In the genomic region with DNA sequence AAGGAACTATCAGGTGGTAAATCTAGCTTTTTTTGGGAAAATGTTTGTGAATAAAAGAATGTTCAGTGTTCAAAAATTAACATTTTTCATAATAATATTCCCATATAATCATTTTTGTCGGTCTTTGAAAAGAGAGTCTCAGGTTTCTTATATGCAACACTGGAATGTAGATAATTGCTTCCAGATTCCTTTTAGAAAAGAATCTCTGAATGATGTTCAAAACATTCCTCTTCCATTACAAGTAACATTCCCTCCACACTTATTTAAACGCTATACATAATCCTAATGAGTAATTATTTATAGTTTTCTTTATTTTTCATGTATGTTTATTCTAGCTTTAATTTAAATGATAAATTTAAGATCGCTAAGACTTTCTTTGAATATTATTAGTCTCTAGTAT, we compare ENCODE assay signal across 1 cellular context.
TF ChIP-seq lines count a peak whose summit lies in the region.

No MANE protein-coding gene starts in this region.

TF ChIP-seq in IMR-90, 13 proteins besides CTCF, POLR2A, EP300 and RAD21 (continued from another document):
- no peak for TF ChIP-seq BHLHE40 (IDR thresholded peaks at IDR 0.05; ENCODE audit: low read depth, low read length)
- TF ChIP-seq, protein P1, sequence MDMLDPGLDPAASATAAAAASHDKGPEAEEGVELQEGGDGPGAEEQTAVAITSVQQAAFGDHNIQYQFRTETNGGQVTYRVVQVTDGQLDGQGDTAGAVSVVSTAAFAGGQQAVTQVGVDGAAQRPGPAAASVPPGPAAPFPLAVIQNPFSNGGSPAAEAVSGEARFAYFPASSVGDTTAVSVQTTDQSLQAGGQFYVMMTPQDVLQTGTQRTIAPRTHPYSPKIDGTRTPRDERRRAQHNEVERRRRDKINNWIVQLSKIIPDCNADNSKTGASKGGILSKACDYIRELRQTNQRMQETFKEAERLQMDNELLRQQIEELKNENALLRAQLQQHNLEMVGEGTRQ (IDR thresholded peaks at IDR 0.05; ENCODE audit: low read depth, low read length): no peak
- TF ChIP-seq, protein P2, sequence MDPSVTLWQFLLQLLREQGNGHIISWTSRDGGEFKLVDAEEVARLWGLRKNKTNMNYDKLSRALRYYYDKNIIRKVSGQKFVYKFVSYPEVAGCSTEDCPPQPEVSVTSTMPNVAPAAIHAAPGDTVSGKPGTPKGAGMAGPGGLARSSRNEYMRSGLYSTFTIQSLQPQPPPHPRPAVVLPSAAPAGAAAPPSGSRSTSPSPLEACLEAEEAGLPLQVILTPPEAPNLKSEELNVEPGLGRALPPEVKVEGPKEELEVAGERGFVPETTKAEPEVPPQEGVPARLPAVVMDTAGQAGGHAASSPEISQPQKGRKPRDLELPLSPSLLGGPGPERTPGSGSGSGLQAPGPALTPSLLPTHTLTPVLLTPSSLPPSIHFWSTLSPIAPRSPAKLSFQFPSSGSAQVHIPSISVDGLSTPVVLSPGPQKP (IDR thresholded peaks at IDR 0.05; ENCODE audit: borderline replicate concordance, low read depth, low read length): no peak
- TF ChIP-seq CHD1 (IDR thresholded peaks at IDR 0.05; ENCODE audit: low read depth, low read length): no peak
- no peak for TF ChIP-seq CEBPB (IDR thresholded peaks at IDR 0.05; ENCODE audit: low read depth, low read length)
- no peak for TF ChIP-seq MAZ (IDR thresholded peaks at IDR 0.05; ENCODE audit: borderline replicate concordance, low read depth, low read length)
